In the genomic region with DNA sequence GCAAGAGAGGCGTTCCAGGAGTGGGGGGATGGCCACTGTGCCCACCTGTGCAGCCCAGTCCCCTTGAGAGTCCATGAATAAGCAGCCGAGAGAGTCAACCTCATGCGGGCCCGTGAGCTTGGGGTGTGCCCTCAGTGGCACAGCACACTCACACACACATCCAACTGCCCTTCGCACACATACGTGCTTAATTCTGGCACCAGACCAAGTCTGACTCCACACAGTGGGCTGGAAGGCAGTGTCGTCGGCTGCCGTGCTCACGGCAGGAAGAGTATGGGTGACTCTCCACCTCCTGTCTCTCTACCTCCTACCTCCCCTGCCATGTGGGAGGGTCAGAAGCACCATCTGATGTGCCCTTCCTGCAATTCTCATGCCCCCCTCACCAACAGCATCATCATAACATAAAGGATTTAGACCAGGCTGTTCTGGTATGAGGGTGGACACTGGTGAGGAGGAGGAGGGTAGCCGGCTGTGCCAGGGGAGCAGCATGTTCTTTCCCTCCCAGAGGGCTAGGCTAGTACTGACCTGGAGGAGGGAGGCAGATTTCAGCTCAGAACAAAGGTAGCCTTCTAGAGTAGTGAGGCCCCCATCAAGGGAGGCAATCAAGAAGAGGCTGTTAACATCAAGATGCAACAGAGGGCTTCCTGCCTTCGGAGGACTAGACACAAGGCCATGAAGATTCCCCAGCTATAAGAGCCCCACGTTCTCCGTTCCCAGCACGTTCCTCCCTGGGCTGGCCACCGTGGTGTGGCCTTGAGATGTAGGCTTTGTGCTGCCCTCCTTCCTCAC, we compare ENCODE assay signal across 28 cellular contexts. TPM values are rescaled to one million over a fixed set of nuclear protein-coding genes. Genes with fewer than 3 reads are reported as not detected.
A peak's percentile ranks its signal among the peaks of the same experiment; 100 is the strongest.
DNase-seq lines count a peak whose midpoint lies in the region; ATAC-seq and TF ChIP-seq lines count a peak whose summit lies in the region.
"Had no signal": no experiment of that assay in that cellular context is flagged by ENCODE, and none has a peak within 500 bp of the region (broad histone marks: within the 10 kb centered on the region; RNA-seq: fewer than 3 reads in every experiment).

No MANE protein-coding gene starts in this region.

- H3K4ac ChIP-seq in mesenchymal stem cell (ENCODE audit: low read depth in 1 of 2, low read length in 2 of 2): no peak overlapping the region

- no peak for ATAC-seq in Right ventricle myocardium inferior
- no peak for ATAC-seq in left cardiac atrium
- ATAC-seq in HG03039 (IDR thresholded peaks at IDR 0.05; ENCODE audit: unreplicated experiment): no peak
- ATAC-seq: activated CD8-positive, alpha-beta T cell treated with anti-CD3 and anti-CD28 coated beads for 36 hours; CD8-positive, alpha-beta T cell; effector memory CD8-positive, alpha-beta T cell; esophagus mucosa; left lung; natural killer cell; sciatic nerve had no signal

- no peak overlapping the region for H2BK120ac ChIP-seq in mesenchymal stem cell (ENCODE audit: low read depth, low read length)

- TF ChIP-seq CTCF in WERI-Rb-1 (IDR thresholded peaks at IDR 0.05; ENCODE audit: low read depth, low read length) (no peak), thyroid gland (IDR thresholded peaks at IDR 0.05) (peak in 1 of 6 experiments; percentile 2), sigmoid colon (IDR thresholded peaks at IDR 0.05) (no peak), dorsolateral prefrontal cortex (IDR thresholded peaks at IDR 0.05 in 54 of 56, conservative IDR thresholded peaks at IDR 0.05 in 2 of 56; ENCODE audit: low read depth in 1 of 56, partially characterized antibody in 56 of 56) (no peak)

- no peaks in the 10 kb centered on the region for H3K79me1 ChIP-seq in mesenchymal stem cell (replicated peaks; ENCODE audit: low read length, poor library complexity, severe bottlenecking)

- H2BK12ac ChIP-seq in mesenchymal stem cell (ENCODE audit: low read length in 2 of 2): peak overlapping the region in 1 of 2 experiments; percentile 59

- H3K23ac ChIP-seq in mesenchymal stem cell (ENCODE audit: low read length in 2 of 2): no peak overlapping the region

- no peak overlapping the region for H3K14ac ChIP-seq in mesenchymal stem cell (ENCODE audit: low read length in 2 of 2)

- H3K4me1 ChIP-seq in mesenchymal stem cell (ENCODE audit: control insufficient read depth, insufficient read depth, low read depth, low read length): peaks cover 68% of the 10 kb centered on the region
- H3K4me1 ChIP-seq in thyroid gland: peaks cover 19 to 36% of the 10 kb centered on the region in 2 donors
- peaks cover 0 to 8% (median 0%) of the 10 kb centered on the region in 4 donors for H3K4me1 ChIP-seq in sigmoid colon

- intact Hi-C loops in Right ventricle myocardium inferior (cut with DNase I) (no loop called here), left cardiac atrium (cut with DNase I) (no loop called here), thyroid gland (cut with DNase I) (no loop called here), sigmoid colon (cut with DNase I) (no loop called here), dorsolateral prefrontal cortex (cut with DNase I) (no loop called here)

- H3K9me3 ChIP-seq in WERI-Rb-1 (ENCODE audit: severe bottlenecking) (no peaks in the 10 kb centered on the region), mesenchymal stem cell (ENCODE audit: control insufficient read depth, low read length) (no peaks in the 10 kb centered on the region), thyroid gland (no peaks in the 10 kb centered on the region), sigmoid colon (no peaks in the 10 kb centered on the region)
- H3K9me3 ChIP-seq: left lung had no signal

- H4K8ac ChIP-seq in mesenchymal stem cell (ENCODE audit: low read length): no peak overlapping the region

- no peak overlapping the region for H3K9ac ChIP-seq in mesenchymal stem cell (ENCODE audit: low read length)

- H2AFZ ChIP-seq in mesenchymal stem cell (ENCODE audit: low read depth, low read length): no peak overlapping the region

- TF ChIP-seq POLR2A in thyroid gland (IDR thresholded peaks at IDR 0.05): no peak
- no peak for TF ChIP-seq POLR2A in sigmoid colon (IDR thresholded peaks at IDR 0.05)

- DNase-seq in Right ventricle myocardium inferior (ENCODE audit: missing footprints) (peak; percentile 50), left cardiac atrium (no peak), WERI-Rb-1 (no peak), mesenchymal stem cell (no peak), thyroid gland (peak in 1 of 2 donors; percentile 28), sigmoid colon (no peak), dorsolateral prefrontal cortex (no peak)
- DNase-seq: activated CD4-positive, alpha-beta T cell treated with anti-CD3 and anti-CD28 coated beads for 1 hour; activated CD8-positive, alpha-beta T cell treated with anti-CD3 and anti-CD28 coated beads for 36 hours; activated effector memory CD4-positive, alpha-beta T cell treated with Interleukin-2 at 50 U/mL for 16 hours; activated T-cell treated with anti-CD3 and anti-CD28 coated beads for 4 hours; CD8-positive, alpha-beta T cell; effector memory CD8-positive, alpha-beta T cell; foreskin melanocyte; GF-D8; H7; immature natural killer cell; MM.1S; natural killer cell; SIG-M5; stimulated activated CD4-positive, alpha-beta T cell treated with anti-CD3 and anti-CD28 coated beads, Interleukin-15, amount 100 ng/mL, for 24 hours had no signal

- H3K4me3 ChIP-seq in WERI-Rb-1 (ENCODE audit: low read depth, low read length) (no peak overlapping the region), mesenchymal stem cell (ENCODE audit: insufficient read depth in 1 of 2, low read depth in 1 of 2, low read length in 2 of 2) (no peak overlapping the region), thyroid gland (replicated peaks in 1 of 3) (no peak overlapping the region), sigmoid colon (no peak overlapping the region), dorsolateral prefrontal cortex (no peak overlapping the region)
- H3K4me3 ChIP-seq: left lung had no signal

- H2AK5ac ChIP-seq in mesenchymal stem cell (ENCODE audit: low read length, severe bottlenecking): peak overlapping the region; percentile 94

- H3K27ac ChIP-seq in WERI-Rb-1: peak overlapping the region; percentile 91
- H3K27ac ChIP-seq in mesenchymal stem cell (ENCODE audit: low read length, poor library complexity, severe bottlenecking): peak overlapping the region; percentile 82
- peak overlapping the region in 2 of 3 donors; percentile 66 to 75 for H3K27ac ChIP-seq in thyroid gland
- H3K27ac ChIP-seq in sigmoid colon: no peak overlapping the region
- H3K27ac ChIP-seq in dorsolateral prefrontal cortex: no peak overlapping the region
- H3K27ac ChIP-seq: left lung had no signal

- H4K91ac ChIP-seq in mesenchymal stem cell (ENCODE audit: low read length): peak overlapping the region; percentile 4

- peak overlapping the region; percentile 48 for H2BK5ac ChIP-seq in mesenchymal stem cell (ENCODE audit: low read depth, low read length, poor library complexity, severe bottlenecking)

- H3K18ac ChIP-seq in mesenchymal stem cell (ENCODE audit: low read depth in 1 of 2, low read length in 2 of 2): peak overlapping the region; percentile 24 to 28

- no peaks in the 10 kb centered on the region for H3K27me3 ChIP-seq in WERI-Rb-1 (ENCODE audit: insufficient read depth, low read depth, severe bottlenecking)
- peaks cover 0 to 21% of the 10 kb centered on the region in 2 experiments for H3K27me3 ChIP-seq in mesenchymal stem cell (ENCODE audit: control insufficient read depth in 1 of 2, insufficient read depth in 1 of 2, low read length in 2 of 2)
- H3K27me3 ChIP-seq in thyroid gland: no peaks in the 10 kb centered on the region
- H3K27me3 ChIP-seq in sigmoid colon: no peaks in the 10 kb centered on the region
- H3K27me3 ChIP-seq in dorsolateral prefrontal cortex: no peaks in the 10 kb centered on the region

- 91% methylated on average over 16 of the region's 16 CpGs for WGBS in mesenchymal stem cell
- 82 to 84% methylated on average over 11 to 12 of the region's 16 CpGs for WGBS in thyroid gland, 2 donors
- WGBS in sigmoid colon, 2 donors: 79 to 88% methylated on average over 16 of the region's 16 CpGs

- H2BK15ac ChIP-seq in mesenchymal stem cell (ENCODE audit: low read depth, poor library complexity, severe bottlenecking): peak overlapping the region; percentile 12

- peaks cover 28% of the 10 kb centered on the region for H3K36me3 ChIP-seq in WERI-Rb-1
- H3K36me3 ChIP-seq in mesenchymal stem cell (ENCODE audit: control insufficient read depth in 1 of 2, insufficient read depth in 2 of 2, low read depth in 1 of 2, low read length in 2 of 2): no peaks in the 10 kb centered on the region
- no peaks in the 10 kb centered on the region for H3K36me3 ChIP-seq in thyroid gland
- H3K36me3 ChIP-seq in sigmoid colon: no peaks in the 10 kb centered on the region
- H3K36me3 ChIP-seq: left lung had no signal

- no peak for TF ChIP-seq EP300 in sigmoid colon (IDR thresholded peaks at IDR 0.05)

- H3K4me2 ChIP-seq in mesenchymal stem cell (ENCODE audit: low read length, poor library complexity, severe bottlenecking): no peak overlapping the region

RNA-seq across cellular contexts. Expression of a gene that starts 5.3 kb away (rescaled TPM):
- total RNA-seq in Right ventricle myocardium inferior (not detected), left cardiac atrium (not detected), thyroid gland (not detected), sigmoid colon (under 1 TPM in 1 of 4 donors, not detected in 3; 0.71 TPM), dorsolateral prefrontal cortex (1 to 10 TPM in 32 of 120 experiments, under 1 TPM in 48, not detected in 40; 0.19 to 3.2 (median 0.83) TPM)
- polyA plus RNA-seq in mesenchymal stem cell (2013, experiment 1 of 2): 13.9 TPM
- 12.6 TPM for polyA plus RNA-seq in mesenchymal stem cell (2013, experiment 2 of 2)
- under 1 TPM in 1 of 3 donors, not detected in 2; 0.50 TPM for polyA plus RNA-seq in sigmoid colon
- total RNA-seq: CD8-positive, alpha-beta T cell; natural killer cell had no signal
- polyA plus RNA-seq: IgD-negative memory B cell, immature natural killer cell had no signal

RNA-seq across cellular contexts. Expression of a gene that starts 28.3 kb away (rescaled TPM):
- not detected for total RNA-seq in Right ventricle myocardium inferior
- not detected for total RNA-seq in left cardiac atrium
- 0.29 TPM for polyA plus RNA-seq in mesenchymal stem cell (2013, experiment 1 of 2)
- polyA plus RNA-seq in mesenchymal stem cell (2013, experiment 2 of 2): 0.40 TPM
- total RNA-seq in thyroid gland: under 1 TPM in 1 of 4 donors, not detected in 3; 0.13 TPM
- total RNA-seq in sigmoid colon: not detected
- under 1 TPM in 2 of 3 donors, not detected in 1; 0.09 to 0.60 TPM for polyA plus RNA-seq in sigmoid colon
- total RNA-seq in dorsolateral prefrontal cortex: 1 to 10 TPM in 2 of 120 experiments, under 1 TPM in 16, not detected in 102; 0.14 to 2.0 (median 0.36) TPM
- total RNA-seq: A172; CD8-positive, alpha-beta T cell; natural killer cell; NCI-H460; sciatic nerve had no signal
- polyA plus RNA-seq: IgD-negative memory B cell, immature natural killer cell had no signal

RNA-seq across cellular contexts. Expression of a gene that starts 34.3 kb away (rescaled TPM):
- 13.8 TPM for total RNA-seq in Right ventricle myocardium inferior
- total RNA-seq in left cardiac atrium: 10 to 100 TPM; 22.8 to 28.2 TPM
- 4.7 TPM for polyA plus RNA-seq in mesenchymal stem cell (2013, experiment 1 of 2)
- 3.5 TPM for polyA plus RNA-seq in mesenchymal stem cell (2013, experiment 2 of 2)
- total RNA-seq in thyroid gland: 100 to 1,000 TPM in 2 of 4 donors, 10 to 100 TPM in 2; 90.8 to 151 (median 97.7) TPM
- total RNA-seq in sigmoid colon: 100 to 1,000 TPM in 2 of 4 donors, 10 to 100 TPM in 2; 71.4 to 186 (median 121) TPM
- 10 to 100 TPM in 1 of 3 donors, 1 to 10 TPM in 1, under 1 TPM in 1; 0.69 to 16.3 (median 7.8) TPM for polyA plus RNA-seq in sigmoid colon
- 10 to 100 TPM in 113 of 120 experiments, 1 to 10 TPM in 7; 7.1 to 44.8 (median 21.5) TPM for total RNA-seq in dorsolateral prefrontal cortex
- total RNA-seq: activated CD8-positive, alpha-beta T cell treated with anti-CD3 and anti-CD28 coated beads for 36 hours; CD8-positive, alpha-beta T cell; natural killer cell; NCI-H460 had no signal
- polyA plus RNA-seq: IgD-negative memory B cell, immature natural killer cell had no signal

Comparison
In these comparisons a context has a peak if more than half of its experiments do, and no peak if none do; other contexts are left out.
1. H3K27ac ChIP-seq: peak in WERI-Rb-1 (single experiment), mesenchymal stem cell (single experiment) and thyroid gland (2 of 3); none in sigmoid colon (0 of 4) and dorsolateral prefrontal cortex (0 of 59).